1 cellular context compared by ENCODE assay signal in the genomic region with DNA sequence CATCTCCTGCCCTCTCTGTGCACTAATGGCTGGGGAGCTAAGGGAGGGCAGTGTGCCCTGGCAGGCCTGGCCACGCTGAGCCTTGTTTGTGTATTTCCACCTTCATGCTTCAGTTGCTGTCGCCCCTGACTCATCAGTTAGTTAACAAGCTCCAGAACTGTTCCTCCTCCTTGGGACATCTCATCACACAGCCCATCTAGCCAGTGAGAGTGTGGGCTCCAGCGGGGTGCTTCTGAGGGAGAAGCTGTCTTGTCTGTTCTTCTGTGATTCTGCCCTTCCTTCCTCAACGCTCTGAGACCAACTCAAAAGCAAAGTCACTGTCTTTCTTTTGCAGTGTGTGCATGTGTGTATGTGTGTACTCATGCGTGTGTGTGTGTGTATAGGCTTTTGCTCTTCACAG.
TF ChIP-seq lines count a peak whose summit lies in the region.

No MANE protein-coding gene starts in this region.

TF ChIP-seq in K562, 482 proteins besides CTCF, POLR2A, EP300 and RAD21 (continued from another document and continues in another):
- TF ChIP-seq, protein P1, sequence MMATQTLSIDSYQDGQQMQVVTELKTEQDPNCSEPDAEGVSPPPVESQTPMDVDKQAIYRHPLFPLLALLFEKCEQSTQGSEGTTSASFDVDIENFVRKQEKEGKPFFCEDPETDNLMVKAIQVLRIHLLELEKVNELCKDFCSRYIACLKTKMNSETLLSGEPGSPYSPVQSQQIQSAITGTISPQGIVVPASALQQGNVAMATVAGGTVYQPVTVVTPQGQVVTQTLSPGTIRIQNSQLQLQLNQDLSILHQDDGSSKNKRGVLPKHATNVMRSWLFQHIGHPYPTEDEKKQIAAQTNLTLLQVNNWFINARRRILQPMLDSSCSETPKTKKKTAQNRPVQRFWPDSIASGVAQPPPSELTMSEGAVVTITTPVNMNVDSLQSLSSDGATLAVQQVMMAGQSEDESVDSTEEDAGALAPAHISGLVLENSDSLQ (IDR thresholded peaks at IDR 0.05): peak; percentile 23; the same call in 1 of the 2 replicates
- TF ChIP-seq HMG20A (CRISPR knock-in tag; conservative IDR thresholded peaks at IDR 0.05) (no peak), KLF16 (IDR thresholded peaks at IDR 0.05) (no peak), RBM14 (IDR thresholded peaks at IDR 0.05; ENCODE audit: borderline replicate concordance, insufficient read depth, low read depth, low read length) (no peak), SMARCA4 (IDR thresholded peaks at IDR 0.05) (0 out of 2 replicates have a peak, but pooled peaks have one; percentile 16), JUND (IDR thresholded peaks at IDR 0.05; ENCODE audit: borderline replicate concordance, low read depth, low read length) (peak; percentile 28; the same call in 1 of the 2 replicates), JUND (tag; IDR thresholded peaks at IDR 0.05; ENCODE audit: borderline replicate concordance, low read depth, low read length) (no peak), NBN (IDR thresholded peaks at IDR 0.05; ENCODE audit: low read depth) (no peak), JUNB (CRISPR knock-in tag; conservative IDR thresholded peaks at IDR 0.05) (no peak), COPS2 (conservative IDR thresholded peaks at IDR 0.05) (no peak), MCM7 (IDR thresholded peaks at IDR 0.05) (no peak), ZFP30 (CRISPR knock-in tag; IDR thresholded peaks at IDR 0.05; ENCODE audit: borderline replicate concordance) (no peak), CREBBP (IDR thresholded peaks at IDR 0.05; ENCODE audit: low read depth, low read length) (no peak), ARHGAP35 (IDR thresholded peaks at IDR 0.05; ENCODE audit: partially characterized antibody) (no peak), TAF7 (tag; IDR thresholded peaks at IDR 0.05) (no peak), FOSL1 (tag; conservative IDR thresholded peaks at IDR 0.05) (peak; percentile 41; the same call in 1 of the 2 replicates), ZFX (CRISPR knock-in tag; IDR thresholded peaks at IDR 0.05) (no peak), TBL1XR1 (IDR thresholded peaks at IDR 0.05; ENCODE audit: low read length in 2 of 2) (no peak), RAD51 (IDR thresholded peaks at IDR 0.05; ENCODE audit: borderline replicate concordance, low read depth) (no peak), ZNF174 (CRISPR knock-in tag; IDR thresholded peaks at IDR 0.05) (no peak), HMG20B (CRISPR knock-in tag; IDR thresholded peaks at IDR 0.05) (no peak), BMI1 (IDR thresholded peaks at IDR 0.05; ENCODE audit: low read length) (no peak), FOXK1 (CRISPR knock-in tag; IDR thresholded peaks at IDR 0.05; ENCODE audit: borderline replicate concordance) (no peak), SMAD4 (CRISPR knock-in tag; conservative IDR thresholded peaks at IDR 0.05) (0 out of 2 replicates have a peak, but pooled peaks have one; percentile 37), TARDBP (IDR thresholded peaks at IDR 0.05) (no peak), ILF3 (IDR thresholded peaks at IDR 0.05; ENCODE audit: borderline replicate concordance) (no peak), PCBP2 (IDR thresholded peaks at IDR 0.05; ENCODE audit: low read depth, low read length, poor library complexity, severe bottlenecking) (no peak), ZNF57 (CRISPR knock-in tag; IDR thresholded peaks at IDR 0.05) (no peak), ZNF316 (IDR thresholded peaks at IDR 0.05) (peak; percentile 53; the same call in 1 of the 2 replicates), MAFF (IDR thresholded peaks at IDR 0.05; ENCODE audit: low read length) (no peak), ETS2 (tag; IDR thresholded peaks at IDR 0.05; ENCODE audit: borderline replicate concordance, poor library complexity, severe bottlenecking) (no peak), HNRNPLL (IDR thresholded peaks at IDR 0.05; ENCODE audit: low read depth, low read length, poor library complexity, severe bottlenecking) (no peak), HNRNPH1 (optimal IDR thresholded peaks at IDR 0.05; ENCODE audit: low read depth, low read length) (no peak), FOS (IDR thresholded peaks at IDR 0.05; ENCODE audit: extremely low read depth, insufficient read length) (no peak), TSC22D4 (tag; IDR thresholded peaks at IDR 0.05) (no peak), MIER1 (IDR thresholded peaks at IDR 0.05; ENCODE audit: low read depth) (no peak), MEF2D (tag; conservative IDR thresholded peaks at IDR 0.05; ENCODE audit: low read depth) (no peak), PHF21A (IDR thresholded peaks at IDR 0.05; ENCODE audit: borderline replicate concordance, low read depth) (no peak), BACH1 (tag; IDR thresholded peaks at IDR 0.05) (no peak), MTA3 (IDR thresholded peaks at IDR 0.05; ENCODE audit: borderline replicate concordance) (no peak), ZKSCAN3 (CRISPR knock-in tag; IDR thresholded peaks at IDR 0.05) (no peak), ZFP36 (IDR thresholded peaks at IDR 0.05; ENCODE audit: low read depth, low read length, partially characterized antibody) (no peak), ZNF780A (CRISPR knock-in tag; IDR thresholded peaks at IDR 0.05) (no peak), XRCC4 (IDR thresholded peaks at IDR 0.05; ENCODE audit: extremely low read depth, insufficient read depth, insufficient read length) (no peak), CXXC5 (CRISPR knock-in tag; IDR thresholded peaks at IDR 0.05) (peak; percentile 16; the same call in 1 of the 2 replicates), ZNF263 (CRISPR knock-in tag; IDR thresholded peaks at IDR 0.05; ENCODE audit: borderline replicate concordance) (no peak), ZNF175 (CRISPR knock-in tag; IDR thresholded peaks at IDR 0.05; ENCODE audit: low read depth) (no peak), ZBED1 (IDR thresholded peaks at IDR 0.05) (no peak), SAFB2 (IDR thresholded peaks at IDR 0.05; ENCODE audit: borderline replicate concordance, low read depth, low read length, severe bottlenecking) (no peak), RBM17 (IDR thresholded peaks at IDR 0.05; ENCODE audit: borderline replicate concordance, low read depth, low read length) (no peak), ZNF239 (CRISPR knock-in tag; IDR thresholded peaks at IDR 0.05) (no peak)
- TF ChIP-seq, protein P2, sequence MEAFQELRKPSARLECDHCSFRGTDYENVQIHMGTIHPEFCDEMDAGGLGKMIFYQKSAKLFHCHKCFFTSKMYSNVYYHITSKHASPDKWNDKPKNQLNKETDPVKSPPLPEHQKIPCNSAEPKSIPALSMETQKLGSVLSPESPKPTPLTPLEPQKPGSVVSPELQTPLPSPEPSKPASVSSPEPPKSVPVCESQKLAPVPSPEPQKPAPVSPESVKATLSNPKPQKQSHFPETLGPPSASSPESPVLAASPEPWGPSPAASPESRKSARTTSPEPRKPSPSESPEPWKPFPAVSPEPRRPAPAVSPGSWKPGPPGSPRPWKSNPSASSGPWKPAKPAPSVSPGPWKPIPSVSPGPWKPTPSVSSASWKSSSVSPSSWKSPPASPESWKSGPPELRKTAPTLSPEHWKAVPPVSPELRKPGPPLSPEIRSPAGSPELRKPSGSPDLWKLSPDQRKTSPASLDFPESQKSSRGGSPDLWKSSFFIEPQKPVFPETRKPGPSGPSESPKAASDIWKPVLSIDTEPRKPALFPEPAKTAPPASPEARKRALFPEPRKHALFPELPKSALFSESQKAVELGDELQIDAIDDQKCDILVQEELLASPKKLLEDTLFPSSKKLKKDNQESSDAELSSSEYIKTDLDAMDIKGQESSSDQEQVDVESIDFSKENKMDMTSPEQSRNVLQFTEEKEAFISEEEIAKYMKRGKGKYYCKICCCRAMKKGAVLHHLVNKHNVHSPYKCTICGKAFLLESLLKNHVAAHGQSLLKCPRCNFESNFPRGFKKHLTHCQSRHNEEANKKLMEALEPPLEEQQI (IDR thresholded peaks at IDR 0.05): no peak
- TF ChIP-seq, protein P3, sequence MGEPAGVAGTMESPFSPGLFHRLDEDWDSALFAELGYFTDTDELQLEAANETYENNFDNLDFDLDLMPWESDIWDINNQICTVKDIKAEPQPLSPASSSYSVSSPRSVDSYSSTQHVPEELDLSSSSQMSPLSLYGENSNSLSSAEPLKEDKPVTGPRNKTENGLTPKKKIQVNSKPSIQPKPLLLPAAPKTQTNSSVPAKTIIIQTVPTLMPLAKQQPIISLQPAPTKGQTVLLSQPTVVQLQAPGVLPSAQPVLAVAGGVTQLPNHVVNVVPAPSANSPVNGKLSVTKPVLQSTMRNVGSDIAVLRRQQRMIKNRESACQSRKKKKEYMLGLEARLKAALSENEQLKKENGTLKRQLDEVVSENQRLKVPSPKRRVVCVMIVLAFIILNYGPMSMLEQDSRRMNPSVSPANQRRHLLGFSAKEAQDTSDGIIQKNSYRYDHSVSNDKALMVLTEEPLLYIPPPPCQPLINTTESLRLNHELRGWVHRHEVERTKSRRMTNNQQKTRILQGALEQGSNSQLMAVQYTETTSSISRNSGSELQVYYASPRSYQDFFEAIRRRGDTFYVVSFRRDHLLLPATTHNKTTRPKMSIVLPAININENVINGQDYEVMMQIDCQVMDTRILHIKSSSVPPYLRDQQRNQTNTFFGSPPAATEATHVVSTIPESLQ (CRISPR knock-in tag; IDR thresholded peaks at IDR 0.05): no peak
- TF ChIP-seq, protein P4, sequence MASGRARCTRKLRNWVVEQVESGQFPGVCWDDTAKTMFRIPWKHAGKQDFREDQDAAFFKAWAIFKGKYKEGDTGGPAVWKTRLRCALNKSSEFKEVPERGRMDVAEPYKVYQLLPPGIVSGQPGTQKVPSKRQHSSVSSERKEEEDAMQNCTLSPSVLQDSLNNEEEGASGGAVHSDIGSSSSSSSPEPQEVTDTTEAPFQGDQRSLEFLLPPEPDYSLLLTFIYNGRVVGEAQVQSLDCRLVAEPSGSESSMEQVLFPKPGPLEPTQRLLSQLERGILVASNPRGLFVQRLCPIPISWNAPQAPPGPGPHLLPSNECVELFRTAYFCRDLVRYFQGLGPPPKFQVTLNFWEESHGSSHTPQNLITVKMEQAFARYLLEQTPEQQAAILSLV (tag; IDR thresholded peaks at IDR 0.05): no peak
- TF ChIP-seq, protein P5, sequence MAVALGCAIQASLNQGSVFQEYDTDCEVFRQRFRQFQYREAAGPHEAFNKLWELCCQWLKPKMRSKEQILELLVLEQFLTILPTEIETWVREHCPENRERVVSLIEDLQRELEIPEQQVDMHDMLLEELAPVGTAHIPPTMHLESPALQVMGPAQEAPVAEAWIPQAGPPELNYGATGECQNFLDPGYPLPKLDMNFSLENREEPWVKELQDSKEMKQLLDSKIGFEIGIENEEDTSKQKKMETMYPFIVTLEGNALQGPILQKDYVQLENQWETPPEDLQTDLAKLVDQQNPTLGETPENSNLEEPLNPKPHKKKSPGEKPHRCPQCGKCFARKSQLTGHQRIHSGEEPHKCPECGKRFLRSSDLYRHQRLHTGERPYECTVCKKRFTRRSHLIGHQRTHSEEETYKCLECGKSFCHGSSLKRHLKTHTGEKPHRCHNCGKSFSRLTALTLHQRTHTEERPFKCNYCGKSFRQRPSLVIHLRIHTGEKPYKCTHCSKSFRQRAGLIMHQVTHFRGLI (CRISPR knock-in tag; IDR thresholded peaks at IDR 0.05): no peak
- TF ChIP-seq, protein P6, sequence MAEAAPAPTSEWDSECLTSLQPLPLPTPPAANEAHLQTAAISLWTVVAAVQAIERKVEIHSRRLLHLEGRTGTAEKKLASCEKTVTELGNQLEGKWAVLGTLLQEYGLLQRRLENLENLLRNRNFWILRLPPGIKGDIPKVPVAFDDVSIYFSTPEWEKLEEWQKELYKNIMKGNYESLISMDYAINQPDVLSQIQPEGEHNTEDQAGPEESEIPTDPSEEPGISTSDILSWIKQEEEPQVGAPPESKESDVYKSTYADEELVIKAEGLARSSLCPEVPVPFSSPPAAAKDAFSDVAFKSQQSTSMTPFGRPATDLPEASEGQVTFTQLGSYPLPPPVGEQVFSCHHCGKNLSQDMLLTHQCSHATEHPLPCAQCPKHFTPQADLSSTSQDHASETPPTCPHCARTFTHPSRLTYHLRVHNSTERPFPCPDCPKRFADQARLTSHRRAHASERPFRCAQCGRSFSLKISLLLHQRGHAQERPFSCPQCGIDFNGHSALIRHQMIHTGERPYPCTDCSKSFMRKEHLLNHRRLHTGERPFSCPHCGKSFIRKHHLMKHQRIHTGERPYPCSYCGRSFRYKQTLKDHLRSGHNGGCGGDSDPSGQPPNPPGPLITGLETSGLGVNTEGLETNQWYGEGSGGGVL (CRISPR knock-in tag; IDR thresholded peaks at IDR 0.05): no peak
- TF ChIP-seq, protein P7, sequence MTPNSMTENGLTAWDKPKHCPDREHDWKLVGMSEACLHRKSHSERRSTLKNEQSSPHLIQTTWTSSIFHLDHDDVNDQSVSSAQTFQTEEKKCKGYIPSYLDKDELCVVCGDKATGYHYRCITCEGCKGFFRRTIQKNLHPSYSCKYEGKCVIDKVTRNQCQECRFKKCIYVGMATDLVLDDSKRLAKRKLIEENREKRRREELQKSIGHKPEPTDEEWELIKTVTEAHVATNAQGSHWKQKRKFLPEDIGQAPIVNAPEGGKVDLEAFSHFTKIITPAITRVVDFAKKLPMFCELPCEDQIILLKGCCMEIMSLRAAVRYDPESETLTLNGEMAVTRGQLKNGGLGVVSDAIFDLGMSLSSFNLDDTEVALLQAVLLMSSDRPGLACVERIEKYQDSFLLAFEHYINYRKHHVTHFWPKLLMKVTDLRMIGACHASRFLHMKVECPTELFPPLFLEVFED (CRISPR knock-in tag; conservative IDR thresholded peaks at IDR 0.05): no peak
- TF ChIP-seq, protein P8, sequence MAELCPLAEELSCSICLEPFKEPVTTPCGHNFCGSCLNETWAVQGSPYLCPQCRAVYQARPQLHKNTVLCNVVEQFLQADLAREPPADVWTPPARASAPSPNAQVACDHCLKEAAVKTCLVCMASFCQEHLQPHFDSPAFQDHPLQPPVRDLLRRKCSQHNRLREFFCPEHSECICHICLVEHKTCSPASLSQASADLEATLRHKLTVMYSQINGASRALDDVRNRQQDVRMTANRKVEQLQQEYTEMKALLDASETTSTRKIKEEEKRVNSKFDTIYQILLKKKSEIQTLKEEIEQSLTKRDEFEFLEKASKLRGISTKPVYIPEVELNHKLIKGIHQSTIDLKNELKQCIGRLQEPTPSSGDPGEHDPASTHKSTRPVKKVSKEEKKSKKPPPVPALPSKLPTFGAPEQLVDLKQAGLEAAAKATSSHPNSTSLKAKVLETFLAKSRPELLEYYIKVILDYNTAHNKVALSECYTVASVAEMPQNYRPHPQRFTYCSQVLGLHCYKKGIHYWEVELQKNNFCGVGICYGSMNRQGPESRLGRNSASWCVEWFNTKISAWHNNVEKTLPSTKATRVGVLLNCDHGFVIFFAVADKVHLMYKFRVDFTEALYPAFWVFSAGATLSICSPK (IDR thresholded peaks at IDR 0.05; ENCODE audit: borderline replicate concordance): no peak
- TF ChIP-seq, protein P9, sequence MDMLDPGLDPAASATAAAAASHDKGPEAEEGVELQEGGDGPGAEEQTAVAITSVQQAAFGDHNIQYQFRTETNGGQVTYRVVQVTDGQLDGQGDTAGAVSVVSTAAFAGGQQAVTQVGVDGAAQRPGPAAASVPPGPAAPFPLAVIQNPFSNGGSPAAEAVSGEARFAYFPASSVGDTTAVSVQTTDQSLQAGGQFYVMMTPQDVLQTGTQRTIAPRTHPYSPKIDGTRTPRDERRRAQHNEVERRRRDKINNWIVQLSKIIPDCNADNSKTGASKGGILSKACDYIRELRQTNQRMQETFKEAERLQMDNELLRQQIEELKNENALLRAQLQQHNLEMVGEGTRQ (CRISPR knock-in tag; IDR thresholded peaks at IDR 0.05): no peak
